In genomic region chr9:133536536-133536935, GRCh38 we compare ENCODE assay signal across 37 cellular contexts. TPM values are rescaled to one million over a fixed set of nuclear protein-coding genes. Genes with fewer than 3 reads are reported as not detected.
"Had no signal": no experiment of that assay in that cellular context is flagged by ENCODE, and none has a peak within 500 bp of the region (broad histone marks: within the 10 kb centered on the region; RNA-seq: fewer than 3 reads in every experiment).

No MANE protein-coding gene starts in this region.

- DNase-seq: dermis blood vessel endothelial cell; effector memory CD4-positive, alpha-beta T cell; foreskin keratinocyte; heart left ventricle; hippocampal formation; left cardiac atrium; left lung; mucosa of descending colon; naive B cell; sigmoid colon; stimulated activated CD4-positive, alpha-beta T cell treated with anti-CD3 and anti-CD28 coated beads, Interleukin-15, amount 100 ng/mL, for 24 hours; stimulated activated CD4-positive, alpha-beta T cell treated with anti-CD3 and anti-CD28 coated beads, Interleukin-2, amount 100 ng/mL, for 48 hours; stimulated activated CD8-positive, alpha-beta memory T cell treated with anti-CD3 and anti-CD28 coated beads, Interleukin-4, amount 100 ng/mL, for 48 hours; stimulated activated naive CD4-positive, alpha-beta T cell; stimulated activated naive CD8-positive, alpha-beta T cell treated with anti-CD3 and anti-CD28 coated beads, Interleukin-15, amount 100 ng/mL, for 72 hours; thyroid gland; trophoblast cell had no signal

- H3K4me3 Mint-ChIP-seq: memory B cell; naive B cell; natural killer cell treated with Interleukin-12 subunit alpha and Interleukin-12 subunit beta and Interleukin-15 and Interleukin-18, amount 100 ng/mL, for 72 hours; neural crest cell; stimulated activated naive CD8-positive, alpha-beta T cell treated with anti-CD3 and anti-CD28 coated beads, Interleukin-15, amount 100 ng/mL, for 72 hours had no signal

- H3K36me3 Mint-ChIP-seq: memory B cell; mesothelial cell of epicardium; naive B cell; natural killer cell treated with Interleukin-12 subunit alpha and Interleukin-12 subunit beta and Interleukin-15 and Interleukin-18, amount 100 ng/mL, for 72 hours had no signal

- H3K4me1 ChIP-seq: foreskin keratinocyte had no signal

- H3K9me3 Mint-ChIP-seq: memory B cell; mesothelial cell of epicardium; naive B cell; natural killer cell treated with Interleukin-12 subunit alpha and Interleukin-12 subunit beta and Interleukin-15 and Interleukin-18, amount 100 ng/mL, for 72 hours; neural crest cell; stimulated activated naive CD8-positive, alpha-beta T cell treated with anti-CD3 and anti-CD28 coated beads, Interleukin-15, amount 100 ng/mL, for 72 hours had no signal

- H3K27me3 ChIP-seq: gastroesophageal sphincter, right atrium auricular region, sigmoid colon, thyroid gland, vagina had no signal

- H3K27ac ChIP-seq: coronary artery, esophagus muscularis mucosa, foreskin keratinocyte, gastroesophageal sphincter, heart left ventricle, left lung, prostate gland, right atrium auricular region, sigmoid colon, skin epidermis, thyroid gland, vagina had no signal

- H3K4me3 ChIP-seq: esophagus muscularis mucosa, gastroesophageal sphincter, lung, mucosa of descending colon, prostate gland, sigmoid colon, skin epidermis, thyroid gland, vagina had no signal

- H3K36me3 ChIP-seq: left lung, prostate gland, thyroid gland, vagina had no signal

- ATAC-seq: foreskin keratinocyte; gastroesophageal sphincter; heart left ventricle; left cardiac atrium; left lung; mucosa of descending colon; natural killer cell treated with Interleukin-12 subunit alpha and Interleukin-12 subunit beta and Interleukin-15 and Interleukin-18, amount 100 ng/mL, for 72 hours; stimulated activated naive CD8-positive, alpha-beta T cell treated with anti-CD3 and anti-CD28 coated beads, Interleukin-15, amount 100 ng/mL, for 72 hours had no signal

- FAIRE-seq: endothelial cell of umbilical vein, islet of Langerhans had no signal

- H3K27ac Mint-ChIP-seq: memory B cell; mesothelial cell of epicardium; naive B cell; natural killer cell treated with Interleukin-12 subunit alpha and Interleukin-12 subunit beta and Interleukin-15 and Interleukin-18, amount 100 ng/mL, for 72 hours; stimulated activated naive CD8-positive, alpha-beta T cell treated with anti-CD3 and anti-CD28 coated beads, Interleukin-15, amount 100 ng/mL, for 72 hours had no signal

- H3K9me3 ChIP-seq: esophagus muscularis mucosa, gastroesophageal sphincter, heart left ventricle, left lung, mucosa of descending colon, prostate gland, right atrium auricular region, sigmoid colon, thyroid gland, vagina had no signal

RNA-seq across cellular contexts. Expression of gene ADAMTSL2, which starts 2.0 kb away (rescaled TPM):
- total RNA-seq: endothelial cell of umbilical vein; epithelial cell of proximal tubule; foreskin keratinocyte; natural killer cell treated with Interleukin-12 subunit alpha and Interleukin-12 subunit beta and Interleukin-15 and Interleukin-18, amount 100 ng/mL, for 72 hours had no signal
- polyA plus RNA-seq: endothelial cell of umbilical vein, foreskin keratinocyte had no signal

RNA-seq across cellular contexts. Expression of gene MYMK, which starts 11.8 kb away (rescaled TPM):
- total RNA-seq: dermis blood vessel endothelial cell; endothelial cell of umbilical vein; epithelial cell of proximal tubule; esophagus muscularis mucosa; fibroblast of lung; foreskin keratinocyte; gastroesophageal sphincter; heart left ventricle; kidney epithelial cell; left cardiac atrium; left lung; lung; mesothelial cell of epicardium; mucosa of descending colon; natural killer cell treated with Interleukin-12 subunit alpha and Interleukin-12 subunit beta and Interleukin-15 and Interleukin-18, amount 100 ng/mL, for 72 hours; neural crest cell; osteocyte; prostate gland; right atrium auricular region; sigmoid colon; temporal lobe; thyroid gland; ureter; vagina had no signal
- polyA plus RNA-seq: endothelial cell of umbilical vein, fibroblast of lung, foreskin keratinocyte, heart left ventricle, lung, sigmoid colon had no signal
